In genomic region chr17:19508327-19508867, GRCh38 we compare ENCODE assay signal across 8 cellular contexts. TPM values are rescaled to one million over a fixed set of nuclear protein-coding genes. Genes with fewer than 3 reads are reported as not detected.
A peak's percentile ranks its signal among the peaks of the same experiment; 100 is the strongest.
DNase-seq lines count a peak whose midpoint lies in the region; ATAC-seq, FAIRE-seq and TF ChIP-seq lines count a peak whose summit lies in the region.

No MANE protein-coding gene starts in this region.

- POLR2A ChIA-PET in T-cell (lab: Charles Lee) = no interaction called here

- H3K9me3 Mint-ChIP-seq in T-cell = no peaks in the 10 kb centered on the region

- peaks cover 7 to 12% (median 8%) of the 10 kb centered on the region in 3 donors for H3K4me1 Mint-ChIP-seq in T-cell

- 11 to 12% methylated on average over 26 of the region's 26 CpGs for WGBS in lower leg skin, 2 donors

- peaks cover 3 to 5% of the 10 kb centered on the region in 2 donors for H3K27me3 Mint-ChIP-seq in T-cell

- H3K27ac Mint-ChIP-seq in T-cell = peak overlapping the region; percentile 95 to 97

- H3K27me3 ChIP-seq in bronchial epithelial cell (ENCODE audit: control insufficient read depth, insufficient read depth, low read length) = no peaks in the 10 kb centered on the region

- peaks cover 3% of the 10 kb centered on the region for H3K36me3 Mint-ChIP-seq in T-cell

- intact Hi-C loops in lower leg skin (cut with DNase I; ENCODE audit: low total_unique reads) = no loop called here

- H3K4me3 Mint-ChIP-seq in T-cell = peak overlapping the region; percentile 85 to 94 (median 86)

- FAIRE-seq in bronchial epithelial cell (lab: Jason Lieb, UNC) = no peak

- TF ChIP-seq CTCF in bronchial epithelial cell (IDR thresholded peaks at IDR 0.05; ENCODE audit: insufficient read depth, low read length, severe bottlenecking) (no peak), lower leg skin (IDR thresholded peaks at IDR 0.05) (no peak), GM13976 (IDR thresholded peaks at IDR 0.05; ENCODE audit: borderline replicate concordance, control extremely low read depth, extremely low read depth, insufficient read depth, missing control alignments) (no peak)

- CTCF ChIA-PET in T-cell (lab: Charles Lee) = no interaction called here

- ATAC-seq in HG03280 (IDR thresholded peaks at IDR 0.05; ENCODE audit: unreplicated experiment) (peak; percentile 37), T-cell (replicated peaks in 1 of 4) (peak; percentile 55 to 77 (median 62))

- no peaks in the 10 kb centered on the region for H3K36me3 ChIP-seq in bronchial epithelial cell (ENCODE audit: control insufficient read depth, insufficient read depth, low read length)

- in situ Hi-C loops in GM13976 (cut with MboI; ENCODE audit: low sequenced_read_pairs, unreplicated experiment) = no loop called here

- H3K4me3 ChIP-seq in bronchial epithelial cell (ENCODE audit: low read depth, low read length) (peak overlapping the region; percentile 86), lower leg skin (ENCODE audit: low read depth, poor library complexity, severe bottlenecking) (peak overlapping the region; percentile 76)

- TF ChIP-seq POLR2A in lower leg skin (IDR thresholded peaks at IDR 0.05) = no peak

- DNase-seq in NCI-H2081 (lab: John Stamatoyannopoulos, UW) (peak; percentile 26 to 39), NCI-H2081 treated with DMSO at 0.1 percent for 48 hours (lab: John Stamatoyannopoulos, UW) (no peak), T-cell (peak in 33 of 34 experiments; percentile 17 to 67 (median 48)), bronchial epithelial cell (ENCODE audit: low read depth) (peak; percentile 5), lower leg skin (ENCODE audit: low spot score in 2 of 2) (no peak), GM13976 (ENCODE audit: low spot score) (no peak)
- DNase-seq in stimulated activated CD8-positive, alpha-beta memory T cell treated with anti-CD3 and anti-CD28 coated beads, Interleukin-15, amount 100 ng/mL, for 4 hours (ENCODE audit: low read depth in 2 of 2) = peak; percentile 9 to 42

RNA-seq across cellular contexts. Expression of gene SLC47A1, which starts 25.3 kb away (rescaled TPM):
- total RNA-seq in T-cell (under 1 TPM in 4 of 5 donors, not detected in 1; 0.10 to 0.66 (median 0.31) TPM), bronchial epithelial cell (1.3 and 1.6 TPM in 2 replicates), lower leg skin (10 to 100 TPM in 3 of 4 donors, 1 to 10 TPM in 1; 9.7 to 62.7 (median 30.6) TPM)

Comparison
In these comparisons a context has a peak if more than half of its experiments do, and no peak if none do; other contexts are left out.
1. DNase-seq: peak in NCI-H2081 (2 of 2), T-cell (33 of 34), bronchial epithelial cell (single experiment) and stimulated activated CD8-positive, alpha-beta memory T cell treated with anti-CD3 and anti-CD28 coated beads, Interleukin-15, amount 100 ng/mL, for 4 hours (2 of 2); none in NCI-H2081 treated with DMSO at 0.1 percent for 48 hours (single experiment), lower leg skin (0 of 2) and GM13976 (single experiment).